8 cellular contexts compared by ENCODE assay signal in genomic region chr11:86937193-86937806, GRCh38. TPM values are rescaled to one million over a fixed set of nuclear protein-coding genes. Genes with fewer than 3 reads are reported as not detected.
DNase-seq lines count a peak whose midpoint lies in the region; ATAC-seq, FAIRE-seq and TF ChIP-seq lines count a peak whose summit lies in the region.
"Not testable (repeated sequence)": the region's sequence is repeated elsewhere in the genome, so short reads cannot be mapped to it uniquely, and the experiment has no call there.
"Had no signal": no experiment of that assay in that cellular context is flagged by ENCODE, and none has a peak within 500 bp of the region (broad histone marks: within the 10 kb centered on the region; RNA-seq: fewer than 3 reads in every experiment).

No MANE protein-coding gene starts in this region.

- H3K4me3 Mint-ChIP-seq in nephron progenitor cell: not testable (repeated sequence)

- H3K9me1 ChIP-seq in K562 (ENCODE audit: control insufficient read depth, insufficient read depth, low read length): not testable (repeated sequence)

- 30% methylated on average over 2 of the region's 2 CpGs for WGBS in K562 (ENCODE audit: insufficient coverage, low coverage, missing lambda C conversion rate)

- intact Hi-C loops in A673 (cut with micrococcal nuclease; ENCODE audit: unreplicated experiment): not testable (repeated sequence)
- intact Hi-C loops in K562 (cut with micrococcal nuclease): loop anchor here (5.0 kb wide), 3 partner anchors 45 to 415 kb away; no protein-coding TSS in a partner anchor

- H3K27ac ChIP-seq in A673 (ENCODE audit: low read depth, low read length, poor library complexity, severe bottlenecking) (peak overlapping the region; percentile 94), VCaP (peak overlapping the region; percentile 89; the same call in 1 of the 2 replicates), K562 (ENCODE audit: extremely low read depth, low read depth, low read length) (peak overlapping the region; percentile 63), cardiac muscle cell (peak overlapping the region; percentile 76), subcutaneous abdominal adipose tissue (ENCODE audit: low read depth, low read length) (peak overlapping the region; percentile 53)

- peak in 1 of 2 experiments; percentile 48; a peak in 2 of 4 replicates for TF ChIP-seq RAD21 in K562 (CRISPR knock-in tag; conservative IDR thresholded peaks at IDR 0.05 in 1 of 2, IDR thresholded peaks at IDR 0.05 in 1 of 2)

- H3K36me3 Mint-ChIP-seq in nephron progenitor cell (ENCODE audit: low read depth): not testable (repeated sequence)

- not testable (repeated sequence) for DNase-seq in A673 (ENCODE audit: low spot score); K562 (ENCODE audit: extremely low read depth in 1 of 4, low spot score in 3 of 4); cardiac muscle cell (ENCODE audit: low read depth in 1 of 2, low spot score in 1 of 2); nephron progenitor cell

- H3K9me3 ChIP-seq in A673 (ENCODE audit: low read depth, low read length, poor library complexity, severe bottlenecking); K562 (replicated peaks; ENCODE audit: control insufficient read depth, insufficient read depth, low read depth, low read length); cardiac muscle cell (ENCODE audit: low read depth); subcutaneous abdominal adipose tissue (ENCODE audit: control insufficient read depth in 5 of 5, low read length in 5 of 5): not testable (repeated sequence)

- not testable (repeated sequence) for H4K20me1 ChIP-seq in K562 (replicated peaks; ENCODE audit: control insufficient read depth, insufficient read depth, low read length)

- TF ChIP-seq CTCF in A673 (conservative IDR thresholded peaks at IDR 0.05; ENCODE audit: low read depth, low read length); VCaP (conservative IDR thresholded peaks at IDR 0.05); K562 (IDR thresholded peaks at IDR 0.05 in 2 of 3, conservative IDR thresholded peaks at IDR 0.05 in 1 of 3; ENCODE audit: insufficient read depth in 2 of 3, low read depth in 1 of 3, low read length in 3 of 3); cardiac muscle cell (IDR thresholded peaks at IDR 0.05; ENCODE audit: low read depth, low read length); nephron progenitor cell (IDR thresholded peaks at IDR 0.05): not testable (repeated sequence)

- CTCF ChIA-PET in A673 (lab: Charles Lee): interaction anchor here (1.4 kb wide), 1 partner anchor 13 kb away, joined by 3 read pairs; no protein-coding TSS in a partner anchor
- CTCF ChIA-PET in K562 (lab: Yijun Ruan, JAX; ENCODE audit: low intra/inter-chr PET ratio): interaction anchor here (1.6 kb wide), 1 partner anchor 344 kb away, joined by 7 read pairs; no protein-coding TSS in a partner anchor

- not testable (repeated sequence) for ATAC-seq in K562

- in situ Hi-C loops in K562 (cut with MboI): loop anchor here (10.0 kb wide), 1 partner anchor 488 kb away; no protein-coding TSS in a partner anchor

- H3K27me3 ChIP-seq in A673 (replicated peaks; ENCODE audit: insufficient read depth, low read depth, low read length, poor library complexity); K562 (ENCODE audit: control insufficient read depth in 2 of 2, insufficient read depth in 2 of 2, low read length in 2 of 2); cardiac muscle cell; subcutaneous abdominal adipose tissue (ENCODE audit: control insufficient read depth in 5 of 5, insufficient read depth in 4 of 5, low read length in 5 of 5): not testable (repeated sequence)

- not testable (repeated sequence) for FAIRE-seq in K562 (lab: Jason Lieb, UNC)

- peak overlapping the region in 1 of 2 experiments; percentile 38; a peak in 3 of 4 replicates for H3K9ac ChIP-seq in K562 (ENCODE audit: insufficient read depth in 1 of 2, low read depth in 2 of 2, low read length in 2 of 2)
- H3K9ac ChIP-seq in subcutaneous abdominal adipose tissue (ENCODE audit: low read length in 5 of 5): not testable (repeated sequence)

- BruUV-seq in A673 (replicated peaks; lab: Mats Ljungman, UMichigan); K562 (replicated peaks; lab: Mats Ljungman, UMichigan): not testable (repeated sequence)

- peak overlapping the region; percentile 92 for H3K27ac Mint-ChIP-seq in nephron progenitor cell

- peaks cover 93% of the 10 kb centered on the region for H3K4me1 Mint-ChIP-seq in nephron progenitor cell

- H3K4me1 ChIP-seq in A673 (ENCODE audit: insufficient read depth, low read length, poor library complexity, severe bottlenecking) (peaks cover 94% of the 10 kb centered on the region), K562 (replicated peaks in 1 of 2; ENCODE audit: control insufficient read depth in 2 of 2, insufficient read depth in 2 of 2, low read length in 2 of 2) (peaks cover 29 to 69% of the 10 kb centered on the region in 2 experiments), cardiac muscle cell (ENCODE audit: low read depth) (peaks cover 67% of the 10 kb centered on the region), subcutaneous abdominal adipose tissue (ENCODE audit: control insufficient read depth in 5 of 5, insufficient read depth in 5 of 5, low read length in 5 of 5) (peaks cover 10 to 79% (median 68%) of the 10 kb centered on the region in 5 donors)

- H3K4me2 ChIP-seq in K562 (ENCODE audit: insufficient read depth, low read length): peak overlapping the region; percentile 64; the same call in 1 of the 2 replicates

- peak overlapping the region; percentile 87 for H2AFZ ChIP-seq in K562 (ENCODE audit: low read depth, low read length)

- peaks cover 12% of the 10 kb centered on the region for H3K36me3 ChIP-seq in A673 (ENCODE audit: insufficient read depth, low read length, poor library complexity, severe bottlenecking)
- not testable (repeated sequence) for H3K36me3 ChIP-seq in K562 (ENCODE audit: control insufficient read depth, insufficient read depth, low read length); cardiac muscle cell
- H3K36me3 ChIP-seq in subcutaneous abdominal adipose tissue (ENCODE audit: control insufficient read depth in 5 of 5, insufficient read depth in 5 of 5, low read length in 5 of 5): peaks cover 3 to 13% (median 6%) of the 10 kb centered on the region in 5 donors

- not testable (repeated sequence) for H3K4me3 ChIP-seq in A673 (ENCODE audit: low read depth, low read length, poor library complexity, severe bottlenecking); K562; cardiac muscle cell; subcutaneous abdominal adipose tissue (ENCODE audit: low read depth in 1 of 5, low read length in 5 of 5)

- not testable (repeated sequence) for TF ChIP-seq POLR2A in K562 (conservative IDR thresholded peaks at IDR 0.05)

- POLR2A ChIA-PET in A673 (lab: Charles Lee; ENCODE audit: low non-redundant PET): not testable (repeated sequence)
- POLR2A ChIA-PET in K562 (lab: Yijun Ruan, JAX): interaction anchor here (0.6 to 0.9 kb wide), 3 partner anchors 10 to 364 kb away, joined by 3 to 4 read pairs (median 3); no protein-coding TSS in a partner anchor

- TF ChIP-seq EP300 in K562 (IDR thresholded peaks at IDR 0.05; ENCODE audit: low read length): not testable (repeated sequence)

- peaks cover 14% of the 10 kb centered on the region; the same call in 1 of the 3 replicates for H3K79me2 ChIP-seq in K562 (ENCODE audit: control insufficient read depth, insufficient read depth, low read length)

- not testable (repeated sequence) for H3K27me3 Mint-ChIP-seq in nephron progenitor cell (ENCODE audit: low read depth, poor library complexity)

- not testable (repeated sequence) for H3K9me3 Mint-ChIP-seq in nephron progenitor cell

TF ChIP-seq in K562, 482 proteins besides CTCF, POLR2A, EP300 and RAD21 (continues in another document):
- peak; percentile 96 for TF ChIP-seq THRB (CRISPR knock-in tag; conservative IDR thresholded peaks at IDR 0.05)

RNA-seq across cellular contexts. Expression of gene FZD4, which starts 17.9 kb away (rescaled TPM):
- 82.7 and 89.1 TPM in 2 replicates for total RNA-seq in A673 (2021)
- 6.9 and 12.4 TPM in 2 replicates for total RNA-seq in K562 (2011; cell fraction: chromatin; rRNA removed; ENCODE audit: low replicate concordance)
- total RNA-seq in K562 (2011; cell fraction: nucleolus; rRNA removed): 7.7 and 10.0 TPM in 2 replicates
- 14.2 TPM in 2 replicates for total RNA-seq in K562 (2011; cell fraction: nucleoplasm; rRNA removed)
- 5.0 and 5.7 TPM in 2 replicates for total RNA-seq in K562 (2014; rRNA removed)
- 5.1 and 5.7 TPM in 2 replicates for total RNA-seq in K562 (2014; rRNA removed; fragmentation: Illumina TruSeq; extraction: Trizol)
- total RNA-seq in K562 (2015; rRNA removed; fragmentation: Illumina TruSeq; extraction: Trizol): 7.6 and 7.9 TPM in 2 replicates
- total RNA-seq in K562 (2021): 6.1 and 6.3 TPM in 2 replicates
- polyA plus RNA-seq in K562 (2011; rRNA removed): 6.2 and 7.3 TPM in 2 replicates
- 3.1 and 7.3 TPM in 2 replicates for polyA plus RNA-seq in K562 (2011; cell fraction: cytosol; rRNA removed)
- 3.9 and 5.8 TPM in 2 replicates for polyA plus RNA-seq in K562 (2011; cell fraction: nucleus; rRNA removed)
- polyA plus RNA-seq in K562 (2012): 4.1 and 6.1 TPM in 2 replicates
- 5.1 and 6.2 TPM in 2 replicates for polyA plus RNA-seq in K562 (2014; fragmentation: Illumina TruSeq; extraction: Trizol)
- 1 to 10 TPM; 1.2 to 1.4 TPM for polyA plus RNA-seq in K562 (2014; fragmentation: Nextera tagmentation; extraction: Ambion mirVana)
- polyA plus RNA-seq in K562 (2014; rRNA removed): 5.8 and 6.7 TPM in 2 replicates
- polyA minus RNA-seq in K562 (2011; rRNA and poly(A)+ RNA removed): 6.9 and 7.1 TPM in 2 replicates
- 2.3 and 3.3 TPM in 2 replicates for polyA minus RNA-seq in K562 (2011; cell fraction: cytosol; rRNA and poly(A)+ RNA removed)
- 2.2 and 4.6 TPM in 2 replicates for polyA minus RNA-seq in K562 (2011; cell fraction: nucleus; rRNA and poly(A)+ RNA removed)
- 37.2 and 46.4 TPM in 2 replicates for total RNA-seq in cardiac muscle cell
- polyA plus RNA-seq in cardiac muscle cell: 18.8 and 19.3 TPM in 2 replicates
- total RNA-seq: CD4-positive, alpha-beta T cell had no signal
- polyA plus RNA-seq: CD14-positive monocyte had no signal
